In genomic region chrX:87744391-87744790, GRCh38 we compare ENCODE assay signal across 25 cellular contexts.
DNase-seq lines count a peak whose midpoint lies in the region; ATAC-seq, FAIRE-seq and TF ChIP-seq lines count a peak whose summit lies in the region.
"Had no signal": no experiment of that assay in that cellular context is flagged by ENCODE, and none has a peak within 500 bp of the region (broad histone marks: within the 10 kb centered on the region; RNA-seq: fewer than 3 reads in every experiment).

No MANE protein-coding gene starts in this region.

- CTCF ChIA-PET in HepG2 (lab: Yijun Ruan, JAX; ENCODE audit: low intra/inter-chr PET ratio, low total read pairs) = no interaction called here
- CTCF ChIA-PET in PC-3 (lab: Charles Lee) = no interaction called here

- ATAC-seq in HepG2 (no peak), right lobe of liver (no peak), PC-3 (no peak), Right ventricle myocardium inferior (no peak)
- ATAC-seq in activated naive CD8-positive, alpha-beta T cell treated with anti-CD3 and anti-CD28 coated beads, Interleukin-2, amount 50 U/mL, for 24 hours = no peak
- ATAC-seq: GM12878 had no signal

- no peaks in the 10 kb centered on the region for H3F3A ChIP-seq in PC-3 (ENCODE audit: low read length, unreplicated experiment)

- no peaks in the 10 kb centered on the region for H3K36me3 ChIP-seq in HepG2 (replicated peaks in 1 of 2; ENCODE audit: control insufficient read depth in 1 of 2, insufficient read depth in 2 of 2, low read length in 2 of 2)
- H3K36me3 ChIP-seq in right lobe of liver = no peaks in the 10 kb centered on the region
- H3K36me3 ChIP-seq in PC-3 (ENCODE audit: low read depth, low read length) = no peaks in the 10 kb centered on the region
- H3K36me3 ChIP-seq: BE2C, BLaER1 had no signal

- intact Hi-C loops in HepG2 (cut with micrococcal nuclease; ENCODE audit: unreplicated experiment) = no loop called here
- intact Hi-C loops in right lobe of liver (cut with DNase I) = no loop called here
- intact Hi-C loops in PC-3 (cut with micrococcal nuclease) = no loop called here
- intact Hi-C loops in Right ventricle myocardium inferior (cut with DNase I) = no loop called here

- H3K36me3 Mint-ChIP-seq in activated naive CD8-positive, alpha-beta T cell treated with anti-CD3 and anti-CD28 coated beads, Interleukin-2, amount 50 U/mL, for 24 hours (ENCODE audit: low read depth) = no peaks in the 10 kb centered on the region
- H3K36me3 Mint-ChIP-seq: CD14-positive monocyte; CD4-positive, alpha-beta memory T cell; CD4-positive, CD25-positive, alpha-beta regulatory T cell; CD8-positive, alpha-beta memory T cell had no signal

- POLR2A ChIA-PET in HepG2 (lab: Yijun Ruan, JAX) = no interaction called here
- POLR2A ChIA-PET in PC-3 (lab: Charles Lee; ENCODE audit: unreplicated experiment) = interaction anchor here (0.6 kb wide), 1 partner anchor 106 kb away, joined by 3 read pairs; no protein-coding TSS in a partner anchor

- FAIRE-seq in HepG2 (lab: Jason Lieb, UNC) = no peak
- FAIRE-seq: GM12878, GM12892, GM18507 had no signal

- no peak overlapping the region for H3K4me2 ChIP-seq in HepG2 (ENCODE audit: low read depth, low read length)
- no peak overlapping the region for H3K4me2 ChIP-seq in PC-3 (ENCODE audit: low read length)
- H3K4me2 ChIP-seq: BLaER1 had no signal

- H3K9ac ChIP-seq in HepG2 (ENCODE audit: insufficient read depth, low read depth, low read length) (no peak overlapping the region), PC-3 (ENCODE audit: low read length) (no peak overlapping the region)
- H3K9ac ChIP-seq: BLaER1 had no signal

- no peak for TF ChIP-seq CTCF in HepG2 (CRISPR knock-in tag; IDR thresholded peaks at IDR 0.05)
- no peak for TF ChIP-seq CTCF in right lobe of liver (IDR thresholded peaks at IDR 0.05)
- TF ChIP-seq CTCF in PC-3 (conservative IDR thresholded peaks at IDR 0.05; ENCODE audit: low read depth, low read length) = no peak

- no peak overlapping the region for H3K4me3 ChIP-seq in HepG2 (replicated peaks in 1 of 3; ENCODE audit: insufficient read depth in 1 of 3, low read depth in 2 of 3, low read length in 3 of 3)
- no peak overlapping the region for H3K4me3 ChIP-seq in right lobe of liver
- no peak overlapping the region for H3K4me3 ChIP-seq in PC-3 (ENCODE audit: low read length)
- H3K4me3 ChIP-seq: BLaER1, GM12878 had no signal

- no TSS peak for BruUV-seq in HepG2 (replicated peaks; lab: Mats Ljungman, UMichigan)
- no TSS peak for BruUV-seq in PC-3 (replicated peaks; lab: Mats Ljungman, UMichigan)

- no peaks in the 10 kb centered on the region for H3K4me1 ChIP-seq in HepG2 (ENCODE audit: insufficient read depth, low read length)
- no peaks in the 10 kb centered on the region for H3K4me1 ChIP-seq in right lobe of liver
- H3K4me1 ChIP-seq in PC-3 (ENCODE audit: insufficient read depth, low read length) = no peaks in the 10 kb centered on the region
- H3K4me1 ChIP-seq: BE2C, BLaER1 had no signal

- H3K9me3 ChIP-seq in HepG2 (ENCODE audit: low read length) = no peaks in the 10 kb centered on the region
- H3K9me3 ChIP-seq in right lobe of liver = no peaks in the 10 kb centered on the region
- no peaks in the 10 kb centered on the region for H3K9me3 ChIP-seq in PC-3 (ENCODE audit: low read length)
- H3K9me3 ChIP-seq: BE2C, BLaER1 had no signal

- no peak overlapping the region for H3K4me3 Mint-ChIP-seq in activated naive CD8-positive, alpha-beta T cell treated with anti-CD3 and anti-CD28 coated beads, Interleukin-2, amount 50 U/mL, for 24 hours
- H3K4me3 Mint-ChIP-seq: CD14-positive monocyte; CD4-positive, alpha-beta memory T cell; CD4-positive, CD25-positive, alpha-beta regulatory T cell; CD8-positive, alpha-beta memory T cell had no signal

- no peak for TF ChIP-seq RAD21 in HepG2 (CRISPR knock-in tag; IDR thresholded peaks at IDR 0.05)

- H2AFZ ChIP-seq in HepG2 (ENCODE audit: low read length) = no peak overlapping the region
- H2AFZ ChIP-seq in PC-3 (ENCODE audit: low read length) = no peak overlapping the region

- peaks cover 4% of the 10 kb centered on the region for H3K9me3 Mint-ChIP-seq in activated naive CD8-positive, alpha-beta T cell treated with anti-CD3 and anti-CD28 coated beads, Interleukin-2, amount 50 U/mL, for 24 hours
- H3K9me3 Mint-ChIP-seq: CD14-positive monocyte had no signal

- H3K4me1 Mint-ChIP-seq in activated naive CD8-positive, alpha-beta T cell treated with anti-CD3 and anti-CD28 coated beads, Interleukin-2, amount 50 U/mL, for 24 hours = no peaks in the 10 kb centered on the region
- H3K4me1 Mint-ChIP-seq: CD14-positive monocyte; CD4-positive, alpha-beta memory T cell; CD4-positive, CD25-positive, alpha-beta regulatory T cell; CD8-positive, alpha-beta memory T cell had no signal

- no peak for DNase-seq in HepG2 (ENCODE audit: low spot score)
- no peak for DNase-seq in right lobe of liver
- peak; percentile 2 for DNase-seq in PC-3
- DNase-seq in activated naive CD8-positive, alpha-beta T cell treated with anti-CD3 and anti-CD28 coated beads, Interleukin-2, amount 50 U/mL, for 24 hours = no peak
- DNase-seq in Right ventricle myocardium inferior (ENCODE audit: missing footprints) = no peak
- DNase-seq: ACHN; BE2C; C1 segment of cervical spinal cord; CD4-positive, alpha-beta memory T cell; CD4-positive, CD25-positive, alpha-beta regulatory T cell; CD8-positive, alpha-beta memory T cell; COR-L47; DMS 273 treated with DMSO at 0.1 percent for 48 hours; DMS153; DMS53; DMS79; DND-41; EL; GDM1 had no signal

- H4K20me1 ChIP-seq in HepG2 (ENCODE audit: insufficient read depth, low read length) (no peaks in the 10 kb centered on the region), PC-3 (ENCODE audit: low read length) (no peaks in the 10 kb centered on the region)
- H4K20me1 ChIP-seq: BLaER1 had no signal

- no peaks in the 10 kb centered on the region for H3K9me2 ChIP-seq in PC-3 (replicated peaks; ENCODE audit: low read length)

- H3K27me3 Mint-ChIP-seq in activated naive CD8-positive, alpha-beta T cell treated with anti-CD3 and anti-CD28 coated beads, Interleukin-2, amount 50 U/mL, for 24 hours = no peaks in the 10 kb centered on the region
- H3K27me3 Mint-ChIP-seq: CD4-positive, alpha-beta memory T cell; CD4-positive, CD25-positive, alpha-beta regulatory T cell; CD8-positive, alpha-beta memory T cell had no signal

- WGBS in HepG2 (ENCODE audit: low lambda C conversion rate) = 0% methylated on average over 1 of the region's 1 CpG
- WGBS in right lobe of liver (ENCODE audit: insufficient coverage, low coverage, low lambda C conversion rate, missing lambda C conversion rate) = 45% methylated on average over 1 of the region's 1 CpG

- in situ Hi-C loops in HepG2 (cut with HindIII; ENCODE audit: extremely low pct_ligation_motif_present, low pct_unique_long_range_greater_than_20kb) = no loop called here

- H3K27me3 ChIP-seq in HepG2 (ENCODE audit: control insufficient read depth in 1 of 2, insufficient read depth in 2 of 2, low read length in 2 of 2) (no peaks in the 10 kb centered on the region), right lobe of liver (peaks cover 0 to 8% of the 10 kb centered on the region in 2 donors), PC-3 (ENCODE audit: low read length) (no peaks in the 10 kb centered on the region)
- H3K27me3 ChIP-seq: BE2C had no signal

- no peak for TF ChIP-seq POLR2A in HepG2 (IDR thresholded peaks at IDR 0.05; ENCODE audit: insufficient read depth in 1 of 2, low read depth in 2 of 2, low read length in 2 of 2)
- TF ChIP-seq POLR2A in right lobe of liver (IDR thresholded peaks at IDR 0.05) = no peak

- H3K27ac ChIP-seq in HepG2 (ENCODE audit: extremely low read length, insufficient read depth, low read length) (no peak overlapping the region), right lobe of liver (no peak overlapping the region), PC-3 (ENCODE audit: low read length) (no peak overlapping the region)
- H3K27ac ChIP-seq: 22Rv1, BLaER1 had no signal

- TF ChIP-seq EP300 in HepG2 (IDR thresholded peaks at IDR 0.05; ENCODE audit: low read depth in 2 of 2, low read length in 2 of 2) (no peak), HepG2 (CRISPR knock-in tag; IDR thresholded peaks at IDR 0.05; ENCODE audit: borderline replicate concordance) (no peak)

- H3K79me2 ChIP-seq in HepG2 (ENCODE audit: insufficient read depth, low read length) = no peaks in the 10 kb centered on the region
- H3K79me2 ChIP-seq in PC-3 (ENCODE audit: low read length) = no peaks in the 10 kb centered on the region

- no peak overlapping the region for H3K27ac Mint-ChIP-seq in activated naive CD8-positive, alpha-beta T cell treated with anti-CD3 and anti-CD28 coated beads, Interleukin-2, amount 50 U/mL, for 24 hours
- H3K27ac Mint-ChIP-seq: CD14-positive monocyte; CD4-positive, alpha-beta memory T cell; CD4-positive, CD25-positive, alpha-beta regulatory T cell; CD8-positive, alpha-beta memory T cell had no signal

TF ChIP-seq in HepG2, 621 proteins besides CTCF, POLR2A, EP300 and RAD21:
- TF ChIP-seq MAFK (conservative IDR thresholded peaks at IDR 0.05 in 1 of 2, IDR thresholded peaks at IDR 0.05 in 1 of 2; ENCODE audit: low read length in 2 of 2) (peak in 1 of 2 experiments; percentile 78; a peak in 3 of 4 replicates), MAFF (IDR thresholded peaks at IDR 0.05; ENCODE audit: low read depth, low read length) (peak; percentile 52; the same call in 1 of the 2 replicates), TP53 (CRISPR knock-in tag; conservative IDR thresholded peaks at IDR 0.05) (no peak), KDM3A (CRISPR knock-in tag; IDR thresholded peaks at IDR 0.05; ENCODE audit: low read depth) (no peak)
